In genomic region chr3:34077796-34078195, GRCh38 we compare ENCODE assay signal across 15 cellular contexts.
DNase-seq lines count a peak whose midpoint lies in the region; ATAC-seq, FAIRE-seq and TF ChIP-seq lines count a peak whose summit lies in the region.
"Had no signal": no experiment of that assay in that cellular context is flagged by ENCODE, and none has a peak within 500 bp of the region (broad histone marks: within the 10 kb centered on the region; RNA-seq: fewer than 3 reads in every experiment).

No MANE protein-coding gene starts in this region.

- no peaks in the 10 kb centered on the region for H3K4me1 Mint-ChIP-seq in naive thymus-derived CD4-positive, alpha-beta T cell

- no peak overlapping the region for H3K27ac Mint-ChIP-seq in naive thymus-derived CD4-positive, alpha-beta T cell
- H3K27ac Mint-ChIP-seq: progenitor cell of endocrine pancreas had no signal

- no peak overlapping the region for H3K4me3 ChIP-seq in naive thymus-derived CD4-positive, alpha-beta T cell (ENCODE audit: low read length)
- H3K4me3 ChIP-seq: lung, tibial artery had no signal

- no peak overlapping the region for H3K4me3 Mint-ChIP-seq in naive thymus-derived CD4-positive, alpha-beta T cell

- peak; percentile 90 for FAIRE-seq in GM12892 (lab: Jason Lieb, UNC)
- FAIRE-seq: G401.6, H54 had no signal

- DNase-seq in GM12892 (ENCODE audit: insufficient read length) (peak; percentile 31), cerebellar cortex (ENCODE audit: low spot score) (peak; percentile 84), NCI-H345 treated with DMSO at 0.1 percent for 48 hours (lab: John Stamatoyannopoulos, UW; ENCODE audit: unreplicated experiment) (no peak), GM10266 (ENCODE audit: extremely low spot score) (no peak), NAMALWA (ENCODE audit: low spot score) (no peak)
- DNase-seq in naive thymus-derived CD4-positive, alpha-beta T cell, result no peak
- DNase-seq: dermis blood vessel endothelial cell, NCI-H1694 treated with DMSO at 0.1 percent for 48 hours, tibial artery had no signal

- no peak for TF ChIP-seq CTCF in GM10266 (IDR thresholded peaks at IDR 0.05; ENCODE audit: control insufficient read depth, insufficient read depth, low read depth, missing control alignments)

- CTCF ChIA-PET in naive thymus-derived CD4-positive, alpha-beta T cell (lab: Charles Lee), result no interaction called here

- H3K36me3 ChIP-seq in naive thymus-derived CD4-positive, alpha-beta T cell (ENCODE audit: control insufficient read depth in 2 of 3, insufficient read depth in 3 of 3, low read length in 3 of 3), result no peaks in the 10 kb centered on the region
- H3K36me3 ChIP-seq: tibial artery had no signal

- peaks cover 0 to 6% (median 0%) of the 10 kb centered on the region in 11 donors for H3K9me3 Mint-ChIP-seq in naive thymus-derived CD4-positive, alpha-beta T cell

- H3K27me3 Mint-ChIP-seq in naive thymus-derived CD4-positive, alpha-beta T cell, result peaks cover 0 to 5% (median 0%) of the 10 kb centered on the region in 5 donors
- H3K27me3 Mint-ChIP-seq: progenitor cell of endocrine pancreas had no signal

- H3K9me3 ChIP-seq in naive thymus-derived CD4-positive, alpha-beta T cell (ENCODE audit: control insufficient read depth in 2 of 3, low read length in 3 of 3), result no peaks in the 10 kb centered on the region
- H3K9me3 ChIP-seq: tibial artery had no signal

- no peaks in the 10 kb centered on the region for H3K36me3 Mint-ChIP-seq in naive thymus-derived CD4-positive, alpha-beta T cell

- no peak for TF ChIP-seq POLR2A in GM12892 (IDR thresholded peaks at IDR 0.05; ENCODE audit: low read depth, low read length)

- peak; percentile 81 for ATAC-seq in GM21367 (IDR thresholded peaks at IDR 0.05; ENCODE audit: unreplicated experiment)
- ATAC-seq in HG03060 (IDR thresholded peaks at IDR 0.05; ENCODE audit: low read depth, unreplicated experiment), result peak; percentile 91
- ATAC-seq in naive thymus-derived CD4-positive, alpha-beta T cell, result no peak

- POLR2A ChIA-PET in naive thymus-derived CD4-positive, alpha-beta T cell (lab: Charles Lee), result no interaction called here

- intact Hi-C loops in naive thymus-derived CD4-positive, alpha-beta T cell (cut with micrococcal nuclease), result no loop called here

- H3K4me1 ChIP-seq in naive thymus-derived CD4-positive, alpha-beta T cell (ENCODE audit: control insufficient read depth in 2 of 2, insufficient read depth in 2 of 2, low read length in 2 of 2), result no peaks in the 10 kb centered on the region
- H3K4me1 ChIP-seq: tibial artery had no signal

- H3K27me3 ChIP-seq in naive thymus-derived CD4-positive, alpha-beta T cell (ENCODE audit: control insufficient read depth in 2 of 2, insufficient read depth in 2 of 2, low read length in 2 of 2), result no peaks in the 10 kb centered on the region
- H3K27me3 ChIP-seq: tibial artery had no signal

- H3K27ac ChIP-seq in naive thymus-derived CD4-positive, alpha-beta T cell (ENCODE audit: low read depth, low read length), result no peak overlapping the region
- H3K27ac ChIP-seq: tibial artery had no signal

Comparison
In these comparisons a context has a peak if more than half of its experiments do, and no peak if none do; other contexts are left out.
1. DNase-seq: peak in GM12892 (single experiment) and cerebellar cortex (single experiment); none in NCI-H345 treated with DMSO at 0.1 percent for 48 hours (single experiment), GM10266 (single experiment), NAMALWA (single experiment) and naive thymus-derived CD4-positive, alpha-beta T cell (0 of 9).